In genomic region chr1:117014209-117014608, GRCh38 we compare ENCODE assay signal across 21 cellular contexts. TPM values are rescaled to one million over a fixed set of nuclear protein-coding genes. Genes with fewer than 3 reads are reported as not detected.
DNase-seq lines count a peak whose midpoint lies in the region; ATAC-seq, FAIRE-seq and TF ChIP-seq lines count a peak whose summit lies in the region.
"Had no signal": no experiment of that assay in that cellular context is flagged by ENCODE, and none has a peak within 500 bp of the region (broad histone marks: within the 10 kb centered on the region; RNA-seq: fewer than 3 reads in every experiment).

No MANE protein-coding gene starts in this region.

- no peaks in the 10 kb centered on the region for H3K9me3 Mint-ChIP-seq in stimulated activated naive CD8-positive, alpha-beta T cell treated with anti-CD3 and anti-CD28 coated beads, Interleukin-15, amount 100 ng/mL, for 72 hours
- H3K9me3 Mint-ChIP-seq: immature natural killer cell; memory B cell; natural killer cell treated with Interleukin-12 subunit alpha and Interleukin-12 subunit beta and Interleukin-15 and Interleukin-18, amount 100 ng/mL, for 72 hours; stimulated activated naive B cell treated with anti-CD40 and anti-IgM and Interleukin-4, amounts not matched to agents 10 μg/mL and 1 μg/mL and 100 μg/mL, for 72 hours had no signal

- no peaks in the 10 kb centered on the region for H3K4me1 ChIP-seq in mucosa of descending colon (ENCODE audit: low read depth)
- H3K4me1 ChIP-seq: upper lobe of right lung had no signal

- H3K36me3 ChIP-seq in bronchial epithelial cell (ENCODE audit: control insufficient read depth, insufficient read depth, low read length): no peaks in the 10 kb centered on the region
- H3K36me3 ChIP-seq in mucosa of descending colon (ENCODE audit: low read depth): no peaks in the 10 kb centered on the region
- H3K36me3 ChIP-seq: upper lobe of right lung had no signal

- H3K9me3 ChIP-seq in mucosa of descending colon: no peaks in the 10 kb centered on the region
- H3K9me3 ChIP-seq: body of pancreas, upper lobe of right lung had no signal

- H3K4me1 Mint-ChIP-seq in stimulated activated naive CD8-positive, alpha-beta T cell treated with anti-CD3 and anti-CD28 coated beads, Interleukin-15, amount 100 ng/mL, for 72 hours: peaks cover 63% of the 10 kb centered on the region
- H3K4me1 Mint-ChIP-seq: memory B cell had no signal

- FAIRE-seq in bronchial epithelial cell (lab: Jason Lieb, UNC): no peak
- FAIRE-seq: GM18507, small intestine had no signal

- peak overlapping the region in 1 of 2 donors; percentile 3 for H3K27ac Mint-ChIP-seq in stimulated activated naive CD8-positive, alpha-beta T cell treated with anti-CD3 and anti-CD28 coated beads, Interleukin-15, amount 100 ng/mL, for 72 hours
- H3K27ac Mint-ChIP-seq: immature natural killer cell; memory B cell; natural killer cell treated with Interleukin-12 subunit alpha and Interleukin-12 subunit beta and Interleukin-15 and Interleukin-18, amount 100 ng/mL, for 72 hours; stimulated activated naive B cell treated with anti-CD40 and anti-IgM and Interleukin-4, amounts not matched to agents 10 μg/mL and 1 μg/mL and 100 μg/mL, for 72 hours had no signal

- no peaks in the 10 kb centered on the region for H3K27me3 Mint-ChIP-seq in stimulated activated naive CD8-positive, alpha-beta T cell treated with anti-CD3 and anti-CD28 coated beads, Interleukin-15, amount 100 ng/mL, for 72 hours
- H3K27me3 Mint-ChIP-seq: memory B cell; progenitor cell of endocrine pancreas; stimulated activated naive B cell treated with anti-CD40 and anti-IgM and Interleukin-4, amounts not matched to agents 10 μg/mL and 1 μg/mL and 100 μg/mL, for 72 hours had no signal

- peak overlapping the region; percentile 4 to 15 for H3K4me3 Mint-ChIP-seq in stimulated activated naive CD8-positive, alpha-beta T cell treated with anti-CD3 and anti-CD28 coated beads, Interleukin-15, amount 100 ng/mL, for 72 hours
- H3K4me3 Mint-ChIP-seq: immature natural killer cell; memory B cell; natural killer cell treated with Interleukin-12 subunit alpha and Interleukin-12 subunit beta and Interleukin-15 and Interleukin-18, amount 100 ng/mL, for 72 hours; stimulated activated naive B cell treated with anti-CD40 and anti-IgM and Interleukin-4, amounts not matched to agents 10 μg/mL and 1 μg/mL and 100 μg/mL, for 72 hours had no signal

- ATAC-seq in stimulated activated naive CD8-positive, alpha-beta T cell treated with anti-CD3 and anti-CD28 coated beads, Interleukin-15, amount 100 ng/mL, for 72 hours: peak; percentile 83
- no peak for ATAC-seq in mucosa of descending colon
- ATAC-seq: natural killer cell treated with Interleukin-12 subunit alpha and Interleukin-12 subunit beta and Interleukin-15 and Interleukin-18, amount 100 ng/mL, for 72 hours; stimulated activated naive B cell treated with anti-CD40 and anti-IgM and Interleukin-4, amounts not matched to agents 10 μg/mL and 1 μg/mL and 100 μg/mL, for 72 hours; upper lobe of right lung had no signal

- H3K4me3 ChIP-seq in bronchial epithelial cell (ENCODE audit: low read depth, low read length) (no peak overlapping the region), mucosa of descending colon (no peak overlapping the region)
- H3K4me3 ChIP-seq: body of pancreas, dorsolateral prefrontal cortex, upper lobe of right lung had no signal

- DNase-seq in DMS53 (lab: John Stamatoyannopoulos, UW) (peak; percentile 17), DMS53 treated with DMSO at 0.1 percent for 48 hours (lab: John Stamatoyannopoulos, UW; ENCODE audit: unreplicated experiment) (no peak), bronchial epithelial cell (ENCODE audit: low read depth) (peak; percentile 70), activated gamma-delta T cell (lab: John Stamatoyannopoulos, UW) (no peak), mucosa of descending colon (no peak)
- peak; percentile 38 for DNase-seq in stimulated activated CD4-positive, alpha-beta T cell treated with anti-CD3 and anti-CD28 coated beads, Interleukin-4, amount 100 ng/mL, for 24 hours
- no peak for DNase-seq in stimulated activated CD4-positive, alpha-beta T cell treated with anti-CD3 and anti-CD28 coated beads, Interleukin-1b, Interleukin-23, amount 100 ng/mL, for 48 hours
- DNase-seq in stimulated activated naive CD8-positive, alpha-beta T cell treated with anti-CD3 and anti-CD28 coated beads, Interleukin-15, amount 100 ng/mL, for 72 hours: peak in 1 of 2 donors; percentile 31
- DNase-seq: activated CD4-positive, CD25-positive, alpha-beta regulatory T cell treated with anti-CD3 and anti-CD28 coated beads, Interleukin-2, amount 50 U/mL, for 72 hours; dorsolateral prefrontal cortex; GOT3; immature natural killer cell; NCI-H187; small intestine; stimulated activated naive B cell treated with anti-CD40 and anti-IgM and Interleukin-4, amounts not matched to agents 10 μg/mL and 1 μg/mL and 100 μg/mL, for 72 hours; upper lobe of right lung had no signal

- intact Hi-C loops in mucosa of descending colon (cut with DNase I, micrococcal nuclease): no loop called here

- H3K27me3 ChIP-seq in bronchial epithelial cell (ENCODE audit: control insufficient read depth, insufficient read depth, low read length): no peaks in the 10 kb centered on the region
- H3K27me3 ChIP-seq: body of pancreas, dorsolateral prefrontal cortex, upper lobe of right lung had no signal

- TF ChIP-seq CTCF in bronchial epithelial cell (IDR thresholded peaks at IDR 0.05; ENCODE audit: insufficient read depth, low read length, severe bottlenecking) (no peak), mucosa of descending colon (IDR thresholded peaks at IDR 0.05) (no peak)

RNA-seq across cellular contexts. Expression of gene CD101, which starts 12.6 kb away (rescaled TPM):
- total RNA-seq in bronchial epithelial cell (0.53 and 0.90 TPM in 2 replicates), mucosa of descending colon (1 to 10 TPM; 4.6 to 6.1 (median 4.7) TPM)

RNA-seq across cellular contexts. Expression of gene TTF2, which starts 45.9 kb away (rescaled TPM):
- total RNA-seq in bronchial epithelial cell: 10.8 and 11.6 TPM in 2 replicates
- total RNA-seq in mucosa of descending colon: 10 to 100 TPM; 21.5 to 35.4 (median 30.2) TPM

Comparison
In these comparisons a context has a peak if more than half of its experiments do, and no peak if none do; other contexts are left out.
1. DNase-seq: peak in DMS53 (single experiment), stimulated activated CD4-positive, alpha-beta T cell treated with anti-CD3 and anti-CD28 coated beads, Interleukin-4, amount 100 ng/mL, for 24 hours (single experiment) and bronchial epithelial cell (single experiment); none in DMS53 treated with DMSO at 0.1 percent for 48 hours (single experiment), stimulated activated CD4-positive, alpha-beta T cell treated with anti-CD3 and anti-CD28 coated beads, Interleukin-1b, Interleukin-23, amount 100 ng/mL, for 48 hours (single experiment), activated gamma-delta T cell (single experiment) and mucosa of descending colon (0 of 3).